25 cellular contexts compared by ENCODE assay signal in the genomic region with DNA sequence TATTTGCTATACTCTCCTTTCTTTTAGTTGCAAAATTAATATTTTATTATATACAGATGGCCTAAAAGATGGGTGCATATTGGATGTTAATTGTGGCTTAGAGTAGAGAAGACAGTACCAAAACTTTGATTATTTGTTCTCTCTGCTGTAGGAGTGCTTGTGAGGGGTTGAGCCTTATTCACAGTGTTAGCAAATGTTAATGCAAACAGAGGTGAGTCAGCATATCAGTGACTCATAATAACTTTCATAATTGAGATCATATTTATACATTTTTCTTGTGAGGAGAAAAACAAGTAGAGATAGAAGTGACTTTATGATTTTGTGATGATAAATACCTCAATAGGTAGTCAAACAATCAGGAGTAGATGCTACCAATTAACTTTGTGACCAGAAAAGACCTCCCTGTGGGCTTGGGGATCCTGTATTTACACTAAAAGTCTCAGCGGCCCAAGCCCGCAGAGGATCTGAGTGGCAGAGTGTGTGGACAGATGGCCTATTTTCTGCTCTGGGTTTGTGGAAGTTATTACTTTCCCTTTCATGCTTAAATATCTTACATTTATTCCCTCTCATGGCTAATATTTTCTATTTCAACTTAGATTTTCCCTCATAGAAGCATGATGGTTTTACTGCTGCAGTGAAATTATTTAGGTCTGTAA.
DNase-seq lines count a peak whose midpoint lies in the region; ATAC-seq and TF ChIP-seq lines count a peak whose summit lies in the region.
"Had no signal": no experiment of that assay in that cellular context is flagged by ENCODE, and none has a peak within 500 bp of the region (broad histone marks: within the 10 kb centered on the region; RNA-seq: fewer than 3 reads in every experiment).

No MANE protein-coding gene starts in this region.

- POLR2A ChIA-PET in WTC11 (lab: Charles Lee): no interaction called here

- no peak for TF ChIP-seq CTCF in epithelial cell of esophagus (IDR thresholded peaks at IDR 0.05; ENCODE audit: insufficient read depth, low read depth, low read length, missing control alignments)
- no peak for TF ChIP-seq CTCF in osteocyte (IDR thresholded peaks at IDR 0.05)
- TF ChIP-seq CTCF in WTC11 (IDR thresholded peaks at IDR 0.05): no peak

- peak overlapping the region; percentile 79 for H3K27ac Mint-ChIP-seq in osteocyte (ENCODE audit: unreplicated experiment)
- H3K27ac Mint-ChIP-seq in WTC11: no peak overlapping the region
- H3K27ac Mint-ChIP-seq: activated naive CD4-positive, alpha-beta T cell treated with anti-CD3 and anti-CD28 coated beads for 36 hours; natural killer cell treated with Interleukin-12 subunit alpha and Interleukin-12 subunit beta and Interleukin-15 and Interleukin-18, amount 100 ng/mL, for 72 hours; stimulated activated naive CD8-positive, alpha-beta T cell treated with anti-CD3 and anti-CD28 coated beads, Interleukin-15, Interleukin-2, amounts not matched to agents 100 ng/mL and 50 ng/mL, for 24 hours had no signal

- peaks cover 7% of the 10 kb centered on the region for H3K36me3 Mint-ChIP-seq in osteocyte (ENCODE audit: unreplicated experiment)
- peaks cover 14% of the 10 kb centered on the region for H3K36me3 Mint-ChIP-seq in WTC11

- ATAC-seq in HG02870 (IDR thresholded peaks at IDR 0.05; ENCODE audit: unreplicated experiment): no peak
- ATAC-seq in WTC11: no peak
- ATAC-seq: natural killer cell treated with Interleukin-12 subunit alpha and Interleukin-12 subunit beta and Interleukin-15 and Interleukin-18, amount 100 ng/mL, for 72 hours; right lobe of liver had no signal

- DNase-seq in NCI-H1417 (lab: John Stamatoyannopoulos, UW) (peak in 2 of 3 experiments; percentile 9 to 57), NCI-H1417 treated with DMSO at 0.1 percent for 48 hours (lab: John Stamatoyannopoulos, UW) (no peak), RKO (ENCODE audit: low spot score) (peak; percentile 5), epithelial cell of esophagus (ENCODE audit: low read depth) (peak; percentile 82), osteocyte (ENCODE audit: extremely low spot score, unreplicated experiment) (no peak), WTC11 (ENCODE audit: low spot score) (no peak)
- no peak for DNase-seq in activated CD8-positive, alpha-beta memory T cell treated with anti-CD3 and anti-CD28 coated beads, Interleukin-2, amount 50 U/mL, for 4 hours
- DNase-seq: activated CD4-positive, alpha-beta T cell treated with anti-CD3 and anti-CD28 coated beads for 4 hours; activated naive CD4-positive, alpha-beta T cell treated with anti-CD3 and anti-CD28 coated beads for 36 hours; activated T-cell treated with anti-CD3 and anti-CD28 coated beads, Interleukin-2, amount 50 U/mL, for 48 hours; anterior cingulate cortex; BE2C; cerebellar nuclear complex; COR-L47; GM23248; NCI-H524 treated with DMSO at 0.1 percent for 48 hours; pancreas; right lobe of liver; SIG-M5; T-helper 1 cell had no signal

- CTCF ChIA-PET in WTC11 (lab: Charles Lee): no interaction called here

- H3K4me3 ChIP-seq in epithelial cell of esophagus (ENCODE audit: low read length): no peak overlapping the region
- H3K4me3 ChIP-seq: esophagus muscularis mucosa, GM23248, pancreas, right lobe of liver, tibial nerve had no signal

- H3K9me3 Mint-ChIP-seq in osteocyte (ENCODE audit: unreplicated experiment) (peaks cover 10% of the 10 kb centered on the region), WTC11 (peaks cover 39% of the 10 kb centered on the region)

- H3K27me3 Mint-ChIP-seq in osteocyte (ENCODE audit: unreplicated experiment): no peaks in the 10 kb centered on the region
- H3K27me3 Mint-ChIP-seq in WTC11 (ENCODE audit: low read depth): no peaks in the 10 kb centered on the region
- H3K27me3 Mint-ChIP-seq: natural killer cell treated with Interleukin-12 subunit alpha and Interleukin-12 subunit beta and Interleukin-15 and Interleukin-18, amount 100 ng/mL, for 72 hours; stimulated activated naive CD8-positive, alpha-beta T cell treated with anti-CD3 and anti-CD28 coated beads, Interleukin-15, Interleukin-2, amounts not matched to agents 100 ng/mL and 50 ng/mL, for 24 hours had no signal

- no peak overlapping the region for H3K4me3 Mint-ChIP-seq in osteocyte (ENCODE audit: unreplicated experiment)
- no peak overlapping the region for H3K4me3 Mint-ChIP-seq in WTC11
- H3K4me3 Mint-ChIP-seq: activated naive CD4-positive, alpha-beta T cell treated with anti-CD3 and anti-CD28 coated beads for 36 hours; natural killer cell treated with Interleukin-12 subunit alpha and Interleukin-12 subunit beta and Interleukin-15 and Interleukin-18, amount 100 ng/mL, for 72 hours; stimulated activated naive CD8-positive, alpha-beta T cell treated with anti-CD3 and anti-CD28 coated beads, Interleukin-15, Interleukin-2, amounts not matched to agents 100 ng/mL and 50 ng/mL, for 24 hours had no signal

- peaks cover 29% of the 10 kb centered on the region for H3K4me1 Mint-ChIP-seq in osteocyte (ENCODE audit: unreplicated experiment)
- no peaks in the 10 kb centered on the region for H3K4me1 Mint-ChIP-seq in WTC11

TF ChIP-seq in WTC11, 78 proteins besides CTCF, POLR2A, EP300 and RAD21:
- no peak for TF ChIP-seq ZNF396 (CRISPR knock-in tag; IDR thresholded peaks at IDR 0.05; ENCODE audit: borderline replicate concordance)
- TF ChIP-seq SOX15 (CRISPR knock-in tag; IDR thresholded peaks at IDR 0.05): no peak
- TF ChIP-seq ATF1 (CRISPR knock-in tag; IDR thresholded peaks at IDR 0.05): no peak
- no peak for TF ChIP-seq JUN (CRISPR knock-in tag; IDR thresholded peaks at IDR 0.05)

Comparison
In these comparisons a context has a peak if more than half of its experiments do, and no peak if none do; other contexts are left out.
1. DNase-seq: peak in NCI-H1417 (2 of 3), RKO (single experiment) and epithelial cell of esophagus (single experiment); none in NCI-H1417 treated with DMSO at 0.1 percent for 48 hours (single experiment), osteocyte (single experiment), activated CD8-positive, alpha-beta memory T cell treated with anti-CD3 and anti-CD28 coated beads, Interleukin-2, amount 50 U/mL, for 4 hours (single experiment) and WTC11 (single experiment).